In the genomic region with DNA sequence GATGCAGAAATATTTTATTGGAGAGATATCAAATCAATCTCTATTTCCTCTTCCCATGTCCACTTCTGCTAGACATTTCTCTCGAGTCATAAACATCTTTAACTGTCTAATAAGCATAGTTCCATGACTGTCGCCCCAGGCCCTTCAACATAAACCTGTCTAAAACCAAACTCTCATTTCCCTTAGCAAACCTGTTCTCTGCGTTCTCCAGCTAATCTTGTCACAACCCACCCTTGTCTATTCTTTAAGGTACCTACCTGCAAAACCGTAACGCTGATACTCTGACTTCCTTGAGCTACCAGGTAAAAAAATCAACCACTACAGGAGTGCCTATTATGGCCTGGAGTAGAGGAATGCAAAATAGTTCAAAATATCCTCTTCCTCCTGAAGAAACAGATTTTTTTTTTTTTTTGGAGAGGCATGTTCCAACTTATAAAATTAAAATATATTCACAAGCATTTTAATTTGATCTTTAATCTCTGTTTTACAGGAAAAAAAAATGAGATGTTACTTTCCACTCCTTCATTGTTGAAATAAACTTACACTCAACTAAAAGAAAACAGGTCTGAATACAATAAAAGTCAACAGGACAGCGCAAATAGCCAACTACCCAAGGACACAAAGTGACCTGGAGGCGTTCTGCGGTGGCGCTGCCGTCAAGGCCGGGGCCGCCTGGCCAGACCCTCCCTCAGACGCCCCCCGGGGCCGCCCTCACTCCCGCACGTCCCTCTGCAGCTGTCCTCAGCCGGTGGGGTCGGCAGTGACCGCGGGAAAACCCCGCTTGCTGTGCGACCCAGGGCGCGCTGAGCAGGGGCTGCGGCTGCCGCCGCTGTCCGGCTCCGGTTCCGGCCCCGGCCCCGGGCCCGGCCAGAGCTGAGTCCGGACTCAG, we compare ENCODE assay signal across 8 cellular contexts.
DNase-seq lines count a peak whose midpoint lies in the region; FAIRE-seq and TF ChIP-seq lines count a peak whose summit lies in the region.

No MANE protein-coding gene starts in this region.

- DNase-seq in activated CD8-positive, alpha-beta memory T cell treated with anti-CD3 and anti-CD28 coated beads, Interleukin-2, amount 50 U/mL, for 4 hours = peak; percentile 23
- DNase-seq in activated CD8-positive, alpha-beta memory T cell treated with anti-CD3 and anti-CD28 coated beads, Interleukin-2, amount 50 U/mL, for 48 hours = no peak
- DNase-seq in H54 (ENCODE audit: insufficient read length, low spot score) (peak; percentile 5), LNCaP clone FGC (ENCODE audit: low read depth) (no peak), hepatic stellate cell (ENCODE audit: low spot score) (peak; percentile 13), skeletal muscle cell (ENCODE audit: low read depth) (no peak), HCEC 1CT (no peak)

- peaks cover 14% of the 10 kb centered on the region for H3K9me3 Mint-ChIP-seq in activated naive CD8-positive, alpha-beta T cell (ENCODE audit: low read depth)

- no peak for FAIRE-seq in H54 (lab: Jason Lieb, UNC)

- H3K4me3 Mint-ChIP-seq in activated naive CD8-positive, alpha-beta T cell = peak overlapping the region; percentile 95

- H3K36me3 Mint-ChIP-seq in activated naive CD8-positive, alpha-beta T cell = peaks cover 30% of the 10 kb centered on the region

- no peak for TF ChIP-seq POLR2A in H54 (IDR thresholded peaks at IDR 0.05; ENCODE audit: low read depth, low read length)

- H3K4me3 ChIP-seq in LNCaP clone FGC (ENCODE audit: low read depth, low read length) (peak overlapping the region; percentile 88), skeletal muscle cell (ENCODE audit: low read depth, low read length) (peak overlapping the region; percentile 95)

- peak overlapping the region; percentile 78 for H3K27ac Mint-ChIP-seq in activated naive CD8-positive, alpha-beta T cell

- peaks cover 46% of the 10 kb centered on the region for H3K4me1 Mint-ChIP-seq in activated naive CD8-positive, alpha-beta T cell (ENCODE audit: low read depth)

- no peaks in the 10 kb centered on the region for H3K27me3 Mint-ChIP-seq in activated naive CD8-positive, alpha-beta T cell

- TF ChIP-seq CTCF in LNCaP clone FGC (IDR thresholded peaks at IDR 0.05; ENCODE audit: control insufficient read depth, extremely low read depth, insufficient read depth) = no peak

Comparison
In these comparisons a context has a peak if more than half of its experiments do, and no peak if none do; other contexts are left out.
1. DNase-seq: peak in activated CD8-positive, alpha-beta memory T cell treated with anti-CD3 and anti-CD28 coated beads, Interleukin-2, amount 50 U/mL, for 4 hours (single experiment), H54 (single experiment) and hepatic stellate cell (single experiment); none in activated CD8-positive, alpha-beta memory T cell treated with anti-CD3 and anti-CD28 coated beads, Interleukin-2, amount 50 U/mL, for 48 hours (single experiment), LNCaP clone FGC (single experiment), skeletal muscle cell (single experiment) and HCEC 1CT (single experiment).